ENCODE assay signal across 24 cellular contexts in genomic region chr1:185956881-185957280, GRCh38.
"Had no signal": no experiment of that assay in that cellular context is flagged by ENCODE, and none has a peak within 500 bp of the region (broad histone marks: within the 10 kb centered on the region; RNA-seq: fewer than 3 reads in every experiment).

No MANE protein-coding gene starts in this region.

- H3K4me1 Mint-ChIP-seq: activated CD4-positive, alpha-beta T cell treated with anti-CD3 and anti-CD28 coated beads for 36 hours; activated naive CD8-positive, alpha-beta T cell treated with anti-CD3 and anti-CD28 coated beads for 36 hours; activated T-helper 17 cell treated with anti-CD3 and anti-CD28 coated beads, Interleukin-2, amount 50 U/mL, for 72 hours; natural killer cell had no signal

- H3K36me3 ChIP-seq: ovary, prostate gland, tibial artery had no signal

- H3K27ac Mint-ChIP-seq: activated CD4-positive, alpha-beta T cell treated with anti-CD3 and anti-CD28 coated beads for 36 hours; activated naive CD8-positive, alpha-beta T cell treated with anti-CD3 and anti-CD28 coated beads for 36 hours; activated T-cell treated with anti-CD3 and anti-CD28 coated beads, Interleukin-2, amount 50 U/mL, for 24 hours; activated T-helper 17 cell treated with anti-CD3 and anti-CD28 coated beads, Interleukin-2, amount 50 U/mL, for 72 hours; endodermal cell; mesothelial cell of epicardium; natural killer cell; stimulated activated naive CD8-positive, alpha-beta T cell treated with anti-CD3 and anti-CD28 coated beads, Interleukin-15, Interleukin-2, amounts not matched to agents 100 ng/mL and 50 ng/mL, for 24 hours; T-helper 1 cell treated with Interleukin-12 subunit alpha and Interleukin-12 subunit beta and Interleukin-4 antibody, amounts not matched to agents 30 μg/mL and 1 μg/mL, for 36 hours; WTC11 had no signal

- ATAC-seq: activated CD4-positive, alpha-beta T cell treated with anti-CD3 and anti-CD28 coated beads for 36 hours; activated T-helper 17 cell treated with anti-CD3 and anti-CD28 coated beads, Interleukin-2, amount 50 U/mL, for 72 hours; left lobe of liver; natural killer cell; WTC11 had no signal

- H3K27me3 ChIP-seq: ovary, tibial artery had no signal

- H3K4me1 ChIP-seq: prostate gland had no signal

- H3K36me3 Mint-ChIP-seq: activated naive CD8-positive, alpha-beta T cell treated with anti-CD3 and anti-CD28 coated beads for 36 hours; mesothelial cell of epicardium; natural killer cell had no signal

- H3K9me3 ChIP-seq: ovary, prostate gland, tibial artery had no signal

- H3K4me3 ChIP-seq: ovary, prostate gland, tibial artery had no signal

- FAIRE-seq: keratinocyte had no signal

- DNase-seq: activated CD4-positive, alpha-beta T cell treated with anti-CD3 and anti-CD28 coated beads for 36 hours; activated CD4-positive, alpha-beta T cell treated with anti-CD3 and anti-CD28 coated beads, Interleukin-2, amount 50 U/mL, for 4 hours; activated CD8-positive, alpha-beta memory T cell treated with anti-CD3 and anti-CD28 coated beads for 24 hours; activated CD8-positive, alpha-beta memory T cell treated with anti-CD3 and anti-CD28 coated beads, Interleukin-2, amount 50 U/mL, for 4 hours; activated naive CD4-positive, alpha-beta T cell; activated naive CD8-positive, alpha-beta T cell treated with anti-CD3 and anti-CD28 coated beads for 36 hours; activated T-cell treated with anti-CD3 and anti-CD28 coated beads, Interleukin-2, amount 50 U/mL, for 24 hours; cortex of kidney; endodermal cell; natural killer cell; ovary; stimulated activated CD4-positive, alpha-beta T cell treated with anti-CD3 and anti-CD28 coated beads, Interleukin-4, amount 100 ng/mL, for 4 hours; substantia nigra; T1000; tibial artery had no signal

- H3K27ac ChIP-seq: epithelial cell of prostate, ovary, prostate gland, tibial artery had no signal

- H3K9me3 Mint-ChIP-seq: activated naive CD8-positive, alpha-beta T cell treated with anti-CD3 and anti-CD28 coated beads for 36 hours; activated T-cell treated with anti-CD3 and anti-CD28 coated beads, Interleukin-2, amount 50 U/mL, for 24 hours; activated T-helper 17 cell treated with anti-CD3 and anti-CD28 coated beads, Interleukin-2, amount 50 U/mL, for 72 hours; mesothelial cell of epicardium; stimulated activated naive CD8-positive, alpha-beta T cell treated with anti-CD3 and anti-CD28 coated beads, Interleukin-15, Interleukin-2, amounts not matched to agents 100 ng/mL and 50 ng/mL, for 24 hours; T-helper 1 cell treated with Interleukin-12 subunit alpha and Interleukin-12 subunit beta and Interleukin-4 antibody, amounts not matched to agents 30 μg/mL and 1 μg/mL, for 36 hours had no signal

- H3K4me3 Mint-ChIP-seq: activated CD4-positive, alpha-beta T cell treated with anti-CD3 and anti-CD28 coated beads for 36 hours; activated naive CD8-positive, alpha-beta T cell treated with anti-CD3 and anti-CD28 coated beads for 36 hours; activated T-cell treated with anti-CD3 and anti-CD28 coated beads, Interleukin-2, amount 50 U/mL, for 24 hours; activated T-helper 17 cell treated with anti-CD3 and anti-CD28 coated beads, Interleukin-2, amount 50 U/mL, for 72 hours; endodermal cell; mesothelial cell of epicardium; natural killer cell; stimulated activated naive CD8-positive, alpha-beta T cell treated with anti-CD3 and anti-CD28 coated beads, Interleukin-15, Interleukin-2, amounts not matched to agents 100 ng/mL and 50 ng/mL, for 24 hours; T-helper 1 cell treated with Interleukin-12 subunit alpha and Interleukin-12 subunit beta and Interleukin-4 antibody, amounts not matched to agents 30 μg/mL and 1 μg/mL, for 36 hours; WTC11 had no signal
